In genomic region chr4:80422727-80423404, GRCh38 we compare ENCODE assay signal across 13 cellular contexts.
DNase-seq lines count a peak whose midpoint lies in the region; ATAC-seq, FAIRE-seq and TF ChIP-seq lines count a peak whose summit lies in the region.
"Had no signal": no experiment of that assay in that cellular context is flagged by ENCODE, and none has a peak within 500 bp of the region (broad histone marks: within the 10 kb centered on the region; RNA-seq: fewer than 3 reads in every experiment).

No MANE protein-coding gene starts in this region.

- H3K36me3 ChIP-seq in K562 (ENCODE audit: control insufficient read depth, insufficient read depth, low read length) (no peaks in the 10 kb centered on the region), heart right ventricle (no peaks in the 10 kb centered on the region)
- H3K36me3 ChIP-seq: MG63 had no signal

- in situ Hi-C loops in K562 (cut with MboI) = no loop called here

- no peak for TF ChIP-seq POLR2A in K562 (conservative IDR thresholded peaks at IDR 0.05)

- peaks cover 0 to 22% of the 10 kb centered on the region in 2 experiments; a peak in 3 of 5 replicates for H3K4me1 ChIP-seq in K562 (replicated peaks in 1 of 2; ENCODE audit: control insufficient read depth in 2 of 2, insufficient read depth in 2 of 2, low read length in 2 of 2)
- H3K4me1 ChIP-seq in heart right ventricle = no peaks in the 10 kb centered on the region

- H3K27ac ChIP-seq in K562 (ENCODE audit: extremely low read depth, low read depth, low read length) (peak overlapping the region; percentile 74; the same call in 1 of the 3 replicates), heart right ventricle (no peak overlapping the region)

- no peak for TF ChIP-seq EP300 in K562 (IDR thresholded peaks at IDR 0.05; ENCODE audit: low read length)

- H3K9me1 ChIP-seq in K562 (ENCODE audit: control insufficient read depth, insufficient read depth, low read length) = no peaks in the 10 kb centered on the region

- CTCF ChIA-PET in K562 (lab: Yijun Ruan, JAX; ENCODE audit: low intra/inter-chr PET ratio) = no interaction called here

- H3K79me2 ChIP-seq in K562 (ENCODE audit: control insufficient read depth, insufficient read depth, low read length) = no peaks in the 10 kb centered on the region

- H3K4me2 ChIP-seq in K562 (ENCODE audit: insufficient read depth, low read length) = no peak overlapping the region; the same call in 1 of the 2 replicates

- H3K9me3 ChIP-seq in K562 (replicated peaks; ENCODE audit: control insufficient read depth, insufficient read depth, low read depth, low read length) (no peaks in the 10 kb centered on the region), heart right ventricle (no peaks in the 10 kb centered on the region)
- H3K9me3 ChIP-seq: MG63 had no signal

- no peak overlapping the region; a peak in 1 of 4 replicates for H3K9ac ChIP-seq in K562 (ENCODE audit: insufficient read depth in 1 of 2, low read depth in 2 of 2, low read length in 2 of 2)

- WGBS in K562 (ENCODE audit: insufficient coverage, low coverage, missing lambda C conversion rate) = 13% methylated on average over 1 of the region's 1 CpG
- 82 to 85% methylated on average over 1 of the region's 1 CpG for WGBS in heart right ventricle, 2 donors

- intact Hi-C loops in K562 (cut with micrococcal nuclease) = no loop called here
- intact Hi-C loops in heart right ventricle (cut with DNase I) = no loop called here

- TF ChIP-seq RAD21 in K562 (CRISPR knock-in tag; conservative IDR thresholded peaks at IDR 0.05 in 1 of 2, IDR thresholded peaks at IDR 0.05 in 1 of 2) = no peak

- H2AFZ ChIP-seq in K562 (ENCODE audit: low read depth, low read length) = no peak overlapping the region

- BruUV-seq in K562 (replicated peaks; lab: Mats Ljungman, UMichigan) = no TSS peak

- POLR2A ChIA-PET in K562 (lab: Yijun Ruan, JAX) = no interaction called here

- TF ChIP-seq CTCF in K562 (IDR thresholded peaks at IDR 0.05 in 2 of 3, conservative IDR thresholded peaks at IDR 0.05 in 1 of 3; ENCODE audit: insufficient read depth in 2 of 3, low read depth in 1 of 3, low read length in 3 of 3) (no peak), heart right ventricle (IDR thresholded peaks at IDR 0.05) (no peak)

- H3K4me3 ChIP-seq in K562 = no peak overlapping the region
- no peak overlapping the region for H3K4me3 ChIP-seq in heart right ventricle
- H3K4me3 ChIP-seq: MG63 had no signal

- H3K27me3 ChIP-seq in K562 (ENCODE audit: control insufficient read depth in 2 of 2, insufficient read depth in 2 of 2, low read length in 2 of 2) (no peaks in the 10 kb centered on the region), heart right ventricle (no peaks in the 10 kb centered on the region)
- H3K27me3 ChIP-seq: MG63 had no signal

- no peak for FAIRE-seq in K562 (lab: Jason Lieb, UNC)
- FAIRE-seq: GM12891 had no signal

- ATAC-seq in GM18499 (IDR thresholded peaks at IDR 0.05; ENCODE audit: insufficient read depth, unreplicated experiment) = peak; percentile 75
- peak; percentile 46 for ATAC-seq in GM21515 (IDR thresholded peaks at IDR 0.05; ENCODE audit: unreplicated experiment)
- peak; percentile 51 for ATAC-seq in HG03354 (IDR thresholded peaks at IDR 0.05; ENCODE audit: poor library complexity, severe bottlenecking, unreplicated experiment)
- ATAC-seq in K562 = 0 out of 3 replicates have a peak, but pooled peaks have one; percentile 26
- no peak for ATAC-seq in heart right ventricle
- no peak for ATAC-seq in HG03460 (IDR thresholded peaks at IDR 0.05; ENCODE audit: unreplicated experiment)
- no peak for ATAC-seq in HG03280 (IDR thresholded peaks at IDR 0.05; ENCODE audit: unreplicated experiment)
- ATAC-seq: HCT116 had no signal

- DNase-seq in K562 (ENCODE audit: extremely low read depth in 1 of 4, low spot score in 3 of 4) (no peak), heart right ventricle (no peak)
- DNase-seq in NK-92 treated with Interleukin-12 subunit alpha and Interleukin-12 subunit beta, amount 100 ng/mL, for 24 hours (lab: John Stamatoyannopoulos, UW) = no peak
- DNase-seq: activated CD4-positive, alpha-beta T cell treated with anti-CD3 and anti-CD28 coated beads, Interleukin-2, amount 50 U/mL, for 4 hours; stimulated activated CD4-positive, alpha-beta T cell treated with anti-CD3 and anti-CD28 coated beads, Interleukin-4, amount 100 ng/mL, for 1 hour had no signal

- no peaks in the 10 kb centered on the region for H4K20me1 ChIP-seq in K562 (replicated peaks; ENCODE audit: control insufficient read depth, insufficient read depth, low read length)

TF ChIP-seq in K562, 482 proteins besides CTCF, POLR2A, EP300 and RAD21:
- TF ChIP-seq ZNF316 (IDR thresholded peaks at IDR 0.05) = no peak
- TF ChIP-seq ZNF232 (CRISPR knock-in tag; IDR thresholded peaks at IDR 0.05) = no peak
- no peak for TF ChIP-seq ZFP30 (CRISPR knock-in tag; IDR thresholded peaks at IDR 0.05; ENCODE audit: borderline replicate concordance)
- no peak for TF ChIP-seq ZNF318 (IDR thresholded peaks at IDR 0.05; ENCODE audit: borderline replicate concordance in 1 of 2, low read depth in 1 of 2)
- 0 out of 2 replicates have a peak, but pooled peaks have one; percentile 31 for TF ChIP-seq POLR2H (tag; IDR thresholded peaks at IDR 0.05; ENCODE audit: low read depth)
- no peak for TF ChIP-seq DNMT1 (IDR thresholded peaks at IDR 0.05)
- no peak for TF ChIP-seq ADNP (tag; IDR thresholded peaks at IDR 0.05)
- peak in 1 of 2 experiments; percentile 54; a peak in 2 of 4 replicates for TF ChIP-seq FOXA3 (CRISPR knock-in tag; conservative IDR thresholded peaks at IDR 0.05 in 1 of 2, IDR thresholded peaks at IDR 0.05 in 1 of 2)
- TF ChIP-seq TGIF2 (CRISPR knock-in tag; IDR thresholded peaks at IDR 0.05) = no peak
- TF ChIP-seq E2F1 (CRISPR knock-in tag; IDR thresholded peaks at IDR 0.05) = no peak
- no peak for TF ChIP-seq PRPF4 (IDR thresholded peaks at IDR 0.05; ENCODE audit: insufficient read depth, low read depth, low read length, poor library complexity, severe bottlenecking)

Comparison
In these comparisons a context has a peak if more than half of its experiments do, and no peak if none do; other contexts are left out.
1. ATAC-seq: peak in GM18499 (single experiment), GM21515 (single experiment), HG03354 (single experiment) and K562 (single experiment); none in heart right ventricle (0 of 8), HG03460 (single experiment) and HG03280 (single experiment).